31 cellular contexts compared by ENCODE assay signal in the genomic region with DNA sequence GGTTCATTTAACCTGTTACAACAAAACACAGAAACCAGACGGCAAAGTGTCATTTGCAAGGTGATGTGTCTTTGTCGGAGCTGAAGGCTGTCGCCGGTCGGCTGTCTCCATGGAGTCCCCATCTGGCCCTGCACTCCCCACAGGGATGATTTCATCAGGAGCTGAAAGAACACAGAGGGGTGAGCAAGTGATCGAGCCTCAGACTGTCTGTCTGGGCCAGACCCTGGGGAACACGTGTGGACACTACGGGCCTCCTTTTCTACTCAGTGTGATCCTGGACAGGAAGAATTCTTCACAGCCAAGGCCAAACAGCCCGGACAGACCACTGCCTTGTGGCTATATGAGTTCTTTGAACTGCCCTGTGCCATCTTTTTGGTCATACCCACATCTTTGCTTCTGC.
DNase-seq lines count a peak whose midpoint lies in the region; ATAC-seq and TF ChIP-seq lines count a peak whose summit lies in the region.
"Had no signal": no experiment of that assay in that cellular context is flagged by ENCODE, and none has a peak within 500 bp of the region (broad histone marks: within the 10 kb centered on the region; RNA-seq: fewer than 3 reads in every experiment).

No MANE protein-coding gene starts in this region.

- H3K79me2 ChIP-seq in H9 (ENCODE audit: insufficient read depth, low read length) (no peaks in the 10 kb centered on the region), neural progenitor cell (ENCODE audit: low read depth) (no peaks in the 10 kb centered on the region)

- H3K9me3 Mint-ChIP-seq in H9: no peaks in the 10 kb centered on the region; a peak in 1 of 5 replicates
- H3K9me3 Mint-ChIP-seq in brain: no peaks in the 10 kb centered on the region
- H3K9me3 Mint-ChIP-seq in neural progenitor cell: no peaks in the 10 kb centered on the region
- H3K9me3 Mint-ChIP-seq: activated naive CD8-positive, alpha-beta T cell treated with anti-CD3 and anti-CD28 coated beads for 36 hours; activated T-cell treated with anti-CD3 and anti-CD28 coated beads, Interleukin-2, amount 50 U/mL, for 24 hours; stimulated activated memory B cell treated with anti-CD40 and anti-IgM and Interleukin-4, amounts not matched to agents 10 μg/mL and 1 μg/mL and 100 μg/mL, for 72 hours; T-helper 1 cell treated with Interleukin-12 subunit alpha and Interleukin-12 subunit beta and Interleukin-4 antibody, amounts not matched to agents 30 μg/mL and 1 μg/mL, for 36 hours had no signal

- H3K4me3 ChIP-seq in BLaER1: no peak overlapping the region
- no peak overlapping the region for H3K4me3 ChIP-seq in neural progenitor cell
- H3K4me3 ChIP-seq: colonic mucosa, prostate gland, sigmoid colon, SK-N-MC, transverse colon had no signal

- no peak overlapping the region for H4K91ac ChIP-seq in H9 (ENCODE audit: insufficient read length, low read depth, low read length)

- TF ChIP-seq CTCF in H9 (conservative IDR thresholded peaks at IDR 0.05) (no peak), brain (conservative IDR thresholded peaks at IDR 0.05) (no peak), neural progenitor cell (IDR thresholded peaks at IDR 0.05) (no peak)

- ATAC-seq in HG03025 (IDR thresholded peaks at IDR 0.05; ENCODE audit: low FRiP score, unreplicated experiment) (no peak), GM21576 (IDR thresholded peaks at IDR 0.05; ENCODE audit: unreplicated experiment) (no peak)
- ATAC-seq: left lobe of liver; stimulated activated memory B cell treated with anti-CD40 and anti-IgM and Interleukin-4, amounts not matched to agents 10 μg/mL and 1 μg/mL and 100 μg/mL, for 72 hours had no signal

- H4K20me1 ChIP-seq in BLaER1 (no peaks in the 10 kb centered on the region), H9 (ENCODE audit: control insufficient read depth, insufficient read depth, insufficient read length) (no peaks in the 10 kb centered on the region), neural progenitor cell (ENCODE audit: low read depth) (no peaks in the 10 kb centered on the region)

- H3K27ac Mint-ChIP-seq in H9: no peak overlapping the region; a peak in 1 of 7 replicates
- H3K27ac Mint-ChIP-seq in brain: peak overlapping the region; percentile 83 to 99 (median 98)
- peak overlapping the region; percentile 68 for H3K27ac Mint-ChIP-seq in neural progenitor cell
- H3K27ac Mint-ChIP-seq: activated naive CD8-positive, alpha-beta T cell treated with anti-CD3 and anti-CD28 coated beads for 36 hours; activated T-cell treated with anti-CD3 and anti-CD28 coated beads, Interleukin-2, amount 50 U/mL, for 24 hours; stimulated activated memory B cell treated with anti-CD40 and anti-IgM and Interleukin-4, amounts not matched to agents 10 μg/mL and 1 μg/mL and 100 μg/mL, for 72 hours; T-helper 1 cell treated with Interleukin-12 subunit alpha and Interleukin-12 subunit beta and Interleukin-4 antibody, amounts not matched to agents 30 μg/mL and 1 μg/mL, for 36 hours had no signal

- peaks cover 35 to 40% of the 10 kb centered on the region in 2 experiments for H3K4me1 Mint-ChIP-seq in H9
- peaks cover 88% of the 10 kb centered on the region for H3K4me1 Mint-ChIP-seq in brain
- H3K4me1 Mint-ChIP-seq in neural progenitor cell: peaks cover 54% of the 10 kb centered on the region

- peak; percentile 20 for DNase-seq in H9
- DNase-seq in neural progenitor cell (ENCODE audit: low spot score): no peak
- no peak for DNase-seq in MV-4-11 (lab: John Stamatoyannopoulos, UW)
- DNase-seq: activated effector memory CD4-positive, alpha-beta T cell treated with anti-CD3 and anti-CD28 coated beads, Interleukin-2, amount 50 U/mL, for 16 hours; activated naive CD8-positive, alpha-beta T cell treated with anti-CD3 and anti-CD28 coated beads for 36 hours; activated T-cell treated with anti-CD3 and anti-CD28 coated beads, Interleukin-2, amount 50 U/mL, for 24 hours; anterior cingulate cortex; Caco-2; colonic mucosa; DMS79; effector CD4-positive, alpha-beta T cell; GF-D8; mesendoderm; NCI-H1092; NCI-H187; NCI-H748 treated with DMSO at 0.1 percent for 48 hours; nucleus accumbens; RPMI8226; transverse colon had no signal

- no peak overlapping the region for H3K56ac ChIP-seq in H9 (ENCODE audit: insufficient read length, low read depth, low read length)

- no peak overlapping the region for H3K4ac ChIP-seq in H9 (ENCODE audit: low read depth, low read length)

- no peak overlapping the region for H2BK120ac ChIP-seq in H9 (ENCODE audit: low read depth, low read length, poor library complexity, severe bottlenecking)

- H2AK5ac ChIP-seq in H9 (ENCODE audit: insufficient read length, low read length): no peak overlapping the region

- H2AFZ ChIP-seq in H9 (ENCODE audit: low read length) (no peak overlapping the region), neural progenitor cell (replicated peaks) (no peak overlapping the region)

- H3K9ac ChIP-seq in BLaER1 (no peak overlapping the region), H9 (ENCODE audit: extremely low read depth, insufficient read length, low read length) (no peak overlapping the region), neural progenitor cell (no peak overlapping the region)

- H3K23me2 ChIP-seq in H9 (ENCODE audit: insufficient read length, low read depth, low read length, poor library complexity, severe bottlenecking): no peaks in the 10 kb centered on the region

- H3T11ph ChIP-seq in H9 (ENCODE audit: low read length): no peak overlapping the region

- H3F3A ChIP-seq in neural progenitor cell (ENCODE audit: low read depth): peaks cover 7% of the 10 kb centered on the region

- no CpG with 5 or more reads among the region's 9 CpGs for WGBS in H9 (ENCODE audit: extremely low coverage, insufficient read length, low lambda C conversion rate)

- H2BK12ac ChIP-seq in H9 (ENCODE audit: insufficient read length, low read depth, low read length): no peak overlapping the region

- peaks cover 66% of the 10 kb centered on the region for H3K4me1 ChIP-seq in BLaER1
- peaks cover 3% of the 10 kb centered on the region; the same call in 1 of the 2 replicates for H3K4me1 ChIP-seq in H9 (ENCODE audit: insufficient read depth, low read length)
- peaks cover 30% of the 10 kb centered on the region for H3K4me1 ChIP-seq in neural progenitor cell
- H3K4me1 ChIP-seq: colonic mucosa, prostate gland had no signal

- no peak overlapping the region for H4K5ac ChIP-seq in H9 (ENCODE audit: insufficient read length, low read depth, low read length)

- H3K9me3 ChIP-seq in BLaER1 (no peaks in the 10 kb centered on the region; the same call in 1 of the 2 replicates), H9 (ENCODE audit: control insufficient read depth, low read depth, low read length) (no peaks in the 10 kb centered on the region), neural progenitor cell (ENCODE audit: low read depth) (no peaks in the 10 kb centered on the region)
- H3K9me3 ChIP-seq: Caco-2, colonic mucosa, prostate gland, sigmoid colon, transverse colon had no signal

- H3K27me3 ChIP-seq in BLaER1 (no peaks in the 10 kb centered on the region), H9 (ENCODE audit: insufficient read depth, low read length) (no peaks in the 10 kb centered on the region), neural progenitor cell (no peaks in the 10 kb centered on the region)
- H3K27me3 ChIP-seq: colonic mucosa, sigmoid colon, transverse colon had no signal

- H3K36me3 ChIP-seq in BLaER1 (no peaks in the 10 kb centered on the region), neural progenitor cell (no peaks in the 10 kb centered on the region)
- H3K36me3 ChIP-seq: colonic mucosa, prostate gland, sigmoid colon, transverse colon had no signal

- H3K4me3 Mint-ChIP-seq in H9 (no peak overlapping the region; a peak in 1 of 5 replicates), brain (peak overlapping the region in 1 of 5 experiments; percentile 39), neural progenitor cell (no peak overlapping the region)
- H3K4me3 Mint-ChIP-seq: activated naive CD8-positive, alpha-beta T cell treated with anti-CD3 and anti-CD28 coated beads for 36 hours; activated T-cell treated with anti-CD3 and anti-CD28 coated beads, Interleukin-2, amount 50 U/mL, for 24 hours; stimulated activated memory B cell treated with anti-CD40 and anti-IgM and Interleukin-4, amounts not matched to agents 10 μg/mL and 1 μg/mL and 100 μg/mL, for 72 hours; T-helper 1 cell treated with Interleukin-12 subunit alpha and Interleukin-12 subunit beta and Interleukin-4 antibody, amounts not matched to agents 30 μg/mL and 1 μg/mL, for 36 hours had no signal

- no peak overlapping the region for H3K14ac ChIP-seq in H9 (ENCODE audit: insufficient read depth, low read length)

- no peak overlapping the region for H2BK5ac ChIP-seq in H9 (ENCODE audit: insufficient read length, low read length)

- no peak overlapping the region for H3K23ac ChIP-seq in H9 (ENCODE audit: insufficient read length, low read depth, low read length)

- H2BK15ac ChIP-seq in H9 (ENCODE audit: low read depth, low read length): no peak overlapping the region

- H3K27me3 Mint-ChIP-seq in H9 (ENCODE audit: low read depth) (peaks cover 8% of the 10 kb centered on the region; the same call in 1 of the 2 replicates), brain (no peaks in the 10 kb centered on the region), neural progenitor cell (ENCODE audit: insufficient read depth, low read depth) (peaks cover 8% of the 10 kb centered on the region)
- H3K27me3 Mint-ChIP-seq: activated naive CD8-positive, alpha-beta T cell treated with anti-CD3 and anti-CD28 coated beads for 36 hours; activated T-cell treated with anti-CD3 and anti-CD28 coated beads, Interleukin-2, amount 50 U/mL, for 24 hours; stimulated activated memory B cell treated with anti-CD40 and anti-IgM and Interleukin-4, amounts not matched to agents 10 μg/mL and 1 μg/mL and 100 μg/mL, for 72 hours had no signal

- peak overlapping the region; percentile 5; the same call in 1 of the 2 replicates for H3K27ac ChIP-seq in BLaER1
- no peak overlapping the region for H3K27ac ChIP-seq in H9 (ENCODE audit: insufficient read length, low read depth, low read length)
- no peak overlapping the region for H3K27ac ChIP-seq in neural progenitor cell
- H3K27ac ChIP-seq: C4-2B, colonic mucosa, epithelial cell of prostate, prostate gland, SK-N-MC, transverse colon had no signal

- no peaks in the 10 kb centered on the region for H3K36me3 Mint-ChIP-seq in H9 (ENCODE audit: insufficient read depth in 1 of 3, low read depth in 3 of 3)
- H3K36me3 Mint-ChIP-seq in brain: no peaks in the 10 kb centered on the region
- H3K36me3 Mint-ChIP-seq in neural progenitor cell: no peaks in the 10 kb centered on the region
- H3K36me3 Mint-ChIP-seq: activated naive CD8-positive, alpha-beta T cell treated with anti-CD3 and anti-CD28 coated beads for 36 hours; stimulated activated memory B cell treated with anti-CD40 and anti-IgM and Interleukin-4, amounts not matched to agents 10 μg/mL and 1 μg/mL and 100 μg/mL, for 72 hours had no signal

- H4K8ac ChIP-seq in H9 (replicated peaks; ENCODE audit: insufficient read length, low read depth, low read length): no peak overlapping the region

- H3K4me2 ChIP-seq in BLaER1: peak overlapping the region; percentile 25
- H3K4me2 ChIP-seq in H9 (ENCODE audit: insufficient read depth, insufficient read length, low read length): no peak overlapping the region
- no peak overlapping the region for H3K4me2 ChIP-seq in neural progenitor cell

- H3K79me1 ChIP-seq in H9 (ENCODE audit: insufficient read depth, low read depth, low read length, poor library complexity, severe bottlenecking): no peaks in the 10 kb centered on the region

- H3K18ac ChIP-seq in H9 (ENCODE audit: insufficient read length, low read depth, low read length): no peak overlapping the region

- no peak overlapping the region for H2BK20ac ChIP-seq in H9 (ENCODE audit: low read depth, low read length, poor library complexity, severe bottlenecking)

Comparison
In these comparisons a context has a peak if more than half of its experiments do, and no peak if none do; other contexts are left out.
1. H3K27ac Mint-ChIP-seq: peak in brain (5 of 5) and neural progenitor cell (single experiment); none in H9 (0 of 3).